13 cellular contexts compared by ENCODE assay signal in genomic region chr2:33484042-33484621, GRCh38. TPM values are rescaled to one million over a fixed set of nuclear protein-coding genes. Genes with fewer than 3 reads are reported as not detected.
DNase-seq lines count a peak whose midpoint lies in the region; ATAC-seq, FAIRE-seq and TF ChIP-seq lines count a peak whose summit lies in the region.
"Had no signal": no experiment of that assay in that cellular context is flagged by ENCODE, and none has a peak within 500 bp of the region (broad histone marks: within the 10 kb centered on the region; RNA-seq: fewer than 3 reads in every experiment).

No MANE protein-coding gene starts in this region.

- peak overlapping the region; percentile 46; the same call in 1 of the 2 replicates for H3K4me2 ChIP-seq in IMR-90 (ENCODE audit: low read depth, low read length)

- peaks cover 6% of the 10 kb centered on the region for H3K9me3 ChIP-seq in IMR-90 (ENCODE audit: control insufficient read depth, insufficient read depth, low read length)
- H3K9me3 ChIP-seq in kidney (ENCODE audit: control insufficient read depth in 1 of 2, low read length in 2 of 2): peaks cover 0 to 4% of the 10 kb centered on the region in 2 donors
- H3K9me3 ChIP-seq: neutrophil had no signal

- no peak for TF ChIP-seq RAD21 in IMR-90 (IDR thresholded peaks at IDR 0.05; ENCODE audit: low read length)

- no peak overlapping the region for H2AK5ac ChIP-seq in IMR-90 (ENCODE audit: low read depth, low read length)

- BruUV-seq in IMR-90 (replicated peaks; lab: Mats Ljungman, UMichigan): no TSS peak

- peak overlapping the region; percentile 60; the same call in 1 of the 3 replicates for H2BK15ac ChIP-seq in IMR-90 (ENCODE audit: low read depth, low read length)

- peak overlapping the region; percentile 68; the same call in 1 of the 2 replicates for H4K5ac ChIP-seq in IMR-90 (ENCODE audit: low read depth, low read length)

- no peak for TF ChIP-seq POLR2A in IMR-90 (IDR thresholded peaks at IDR 0.05; ENCODE audit: low read depth, low read length)

- TF ChIP-seq CTCF in IMR-90 (conservative IDR thresholded peaks at IDR 0.05; ENCODE audit: low read depth, low read length) (no peak), kidney (IDR thresholded peaks at IDR 0.05; ENCODE audit: borderline replicate concordance, extremely low read depth, insufficient read depth) (no peak)

- DNase-seq in GM03348 (ENCODE audit: low spot score): peak; percentile 59
- peak; percentile 32 for DNase-seq in IMR-90
- DNase-seq in kidney: no peak
- no peak for DNase-seq in DMS 273 treated with DMSO at 0.1 percent for 48 hours (lab: John Stamatoyannopoulos, UW)
- DNase-seq in NCI-H2227 treated with DMSO at 0.1 percent for 48 hours (lab: John Stamatoyannopoulos, UW): no peak
- no peak for DNase-seq in posterior vena cava (ENCODE audit: low spot score)
- DNase-seq: DMS79, GOT3, head of caudate nucleus had no signal

- H2BK120ac ChIP-seq in IMR-90 (ENCODE audit: low read depth, low read length): peak overlapping the region; percentile 80

- in situ Hi-C loops in IMR-90 (cut with MboI; ENCODE audit: low sequenced_read_pairs): no loop called here

- H4K8ac ChIP-seq in IMR-90 (ENCODE audit: low read depth in 2 of 2, low read length in 2 of 2): peak overlapping the region in 1 of 2 experiments; percentile 1; a peak in 1 of 4 replicates

- H4K91ac ChIP-seq in IMR-90 (ENCODE audit: insufficient read depth, low read depth, low read length): 0 out of 2 replicates have a peak overlapping the region, but pooled peaks have one; percentile 26

- POLR2A ChIA-PET in IMR-90 (lab: Charles Lee; ENCODE audit: unreplicated experiment): no interaction called here

- dilution Hi-C loops in IMR-90 (cut with HindIII; ENCODE audit: low sequenced_read_pairs, unreplicated experiment): no loop called here

- H3K18ac ChIP-seq in IMR-90 (ENCODE audit: low read depth, low read length): peak overlapping the region; percentile 70

- no peaks in the 10 kb centered on the region for H3K79me1 ChIP-seq in IMR-90 (ENCODE audit: low read depth in 1 of 2, low read length in 2 of 2)

- no peak overlapping the region for H3K4me3 ChIP-seq in IMR-90 (ENCODE audit: insufficient read depth, low read depth, low read length)
- no peak overlapping the region for H3K4me3 ChIP-seq in kidney (ENCODE audit: low read length in 2 of 2)

- H3K36me3 ChIP-seq in IMR-90 (ENCODE audit: control insufficient read depth, insufficient read depth, low read length) (no peaks in the 10 kb centered on the region), kidney (ENCODE audit: control insufficient read depth in 1 of 2, insufficient read depth in 2 of 2, low read length in 2 of 2) (no peaks in the 10 kb centered on the region)
- H3K36me3 ChIP-seq: neutrophil had no signal

- no peak overlapping the region for H3K27ac ChIP-seq in IMR-90 (ENCODE audit: insufficient read depth, low read length)
- H3K27ac ChIP-seq in kidney (ENCODE audit: low read depth in 2 of 2, low read length in 2 of 2): peak overlapping the region; percentile 8 to 32
- H3K27ac ChIP-seq: neutrophil, VCaP had no signal

- peaks cover 4% of the 10 kb centered on the region; the same call in 1 of the 2 replicates for H3K4me1 ChIP-seq in IMR-90 (ENCODE audit: control insufficient read depth, insufficient read depth, low read length)
- H3K4me1 ChIP-seq in kidney (ENCODE audit: control insufficient read depth in 1 of 2, insufficient read depth in 1 of 2, low read depth in 1 of 2, low read length in 2 of 2): peaks cover 0 to 6% of the 10 kb centered on the region in 2 donors

- H3K14ac ChIP-seq in IMR-90 (replicated peaks; ENCODE audit: low read depth, low read length): 0 out of 2 replicates have a peak overlapping the region, but pooled peaks have one; percentile 58

- H3K9ac ChIP-seq in IMR-90 (ENCODE audit: low read depth, low read length) (no peak overlapping the region), kidney (ENCODE audit: low read length in 2 of 2) (no peak overlapping the region)

- peak; percentile 13 for FAIRE-seq in kidney (lab: Jason Lieb, UNC)

- H2BK5ac ChIP-seq in IMR-90 (ENCODE audit: low read depth, low read length, poor library complexity, severe bottlenecking): peak overlapping the region; percentile 78

- H2AFZ ChIP-seq in IMR-90 (replicated peaks; ENCODE audit: low read length, poor library complexity): no peak overlapping the region

- CTCF ChIA-PET in IMR-90 (lab: Yijun Ruan, JAX): interaction anchor here (0.6 kb wide), 2 partner anchors 14 to 712 kb away, joined by 3 to 4 read pairs; no protein-coding TSS in a partner anchor

- no peaks in the 10 kb centered on the region for H3K27me3 ChIP-seq in IMR-90 (ENCODE audit: control insufficient read depth, insufficient read depth, low read length)
- H3K27me3 ChIP-seq: neutrophil had no signal

- peak; percentile 15 for ATAC-seq in GM19467 (IDR thresholded peaks at IDR 0.05; ENCODE audit: unreplicated experiment)
- ATAC-seq in IMR-90 (ENCODE audit: low read depth): peak; percentile 81
- ATAC-seq in GM18867 (IDR thresholded peaks at IDR 0.05; ENCODE audit: unreplicated experiment): no peak

- H3K4ac ChIP-seq in IMR-90 (ENCODE audit: low read depth, low read length): peak overlapping the region; percentile 74

- H3K56ac ChIP-seq in IMR-90 (ENCODE audit: extremely low read depth, insufficient read depth, low read length): no peak overlapping the region

- H4K20me1 ChIP-seq in IMR-90 (ENCODE audit: insufficient read depth, low read length): no peaks in the 10 kb centered on the region

- H2AK9ac ChIP-seq in IMR-90 (replicated peaks; ENCODE audit: low read depth, low read length, poor library complexity): no peak overlapping the region

- peak overlapping the region; percentile 40 for H2BK20ac ChIP-seq in IMR-90 (ENCODE audit: low read depth, low read length)

- peak overlapping the region; percentile 21; the same call in 1 of the 2 replicates for H3K23ac ChIP-seq in IMR-90 (ENCODE audit: low read depth, low read length)

- intact Hi-C loops in IMR-90 (cut with micrococcal nuclease): no loop called here
- intact Hi-C loops in kidney (cut with DNase I): no loop called here
- intact Hi-C loops in posterior vena cava (cut with DNase I): no loop called here

- H3K9me1 ChIP-seq in IMR-90 (ENCODE audit: insufficient read depth, low read length): no peaks in the 10 kb centered on the region

- WGBS in IMR-90 (ENCODE audit: extremely low coverage in 2 of 2, insufficient read length in 1 of 2), 2 experiments: no CpG with 5 or more reads among the region's 2 CpGs

TF ChIP-seq in IMR-90, 13 proteins besides CTCF, POLR2A, EP300 and RAD21:
- TF ChIP-seq MAFK (IDR thresholded peaks at IDR 0.05; ENCODE audit: low read depth, low read length) (no peak), SMC3 (IDR thresholded peaks at IDR 0.05; ENCODE audit: low read depth, low read length) (no peak), BHLHE40 (IDR thresholded peaks at IDR 0.05; ENCODE audit: low read depth, low read length) (no peak), CEBPB (IDR thresholded peaks at IDR 0.05; ENCODE audit: low read depth, low read length) (no peak), FOS (IDR thresholded peaks at IDR 0.05; ENCODE audit: low read depth, low read length) (no peak), RCOR1 (IDR thresholded peaks at IDR 0.05; ENCODE audit: insufficient replicate concordance, low read length) (no peak), NFE2L2 (IDR thresholded peaks at IDR 0.05; ENCODE audit: low read depth, low read length) (no peak), RFX5 (IDR thresholded peaks at IDR 0.05; ENCODE audit: low read depth, low read length) (no peak), MAZ (IDR thresholded peaks at IDR 0.05; ENCODE audit: borderline replicate concordance, low read depth, low read length) (no peak), USF2 (IDR thresholded peaks at IDR 0.05; ENCODE audit: low read depth, low read length) (no peak), ELK1 (IDR thresholded peaks at IDR 0.05; ENCODE audit: borderline replicate concordance, low read depth, low read length) (no peak), CHD1 (IDR thresholded peaks at IDR 0.05; ENCODE audit: low read depth, low read length) (no peak), MXI1 (IDR thresholded peaks at IDR 0.05; ENCODE audit: borderline replicate concordance, low read depth, low read length) (no peak)

RNA-seq across cellular contexts. Expression of gene RASGRP3, which starts 7.7 kb away (rescaled TPM):
- total RNA-seq in IMR-90 (2012; rRNA removed) (2.5 and 3.0 TPM in 2 replicates), kidney (22.6 TPM), posterior vena cava (10 to 100 TPM; 10.9 to 13.8 TPM)
- polyA plus RNA-seq in IMR-90 (2012; rRNA removed) (0.87 and 1.7 TPM in 2 replicates), kidney (ENCODE audit: insufficient read depth, low read depth, low replicate concordance) (7.8 TPM)
- polyA plus RNA-seq in IMR-90 (2012; cell fraction: cytosol; rRNA removed): 0.42 and 0.52 TPM in 2 replicates
- polyA plus RNA-seq in IMR-90 (2012; cell fraction: nucleus; rRNA removed; ENCODE audit: low replicate concordance): 0.48 and 2.8 TPM in 2 replicates

Comparison
In these comparisons a context has a peak if more than half of its experiments do, and no peak if none do; other contexts are left out.
1. DNase-seq: peak in GM03348 (single experiment) and IMR-90 (single experiment); none in kidney (single experiment), DMS 273 treated with DMSO at 0.1 percent for 48 hours (single experiment), NCI-H2227 treated with DMSO at 0.1 percent for 48 hours (single experiment) and posterior vena cava (single experiment).